Comparison of ENCODE assay signal across 29 cellular contexts in the genomic region with DNA sequence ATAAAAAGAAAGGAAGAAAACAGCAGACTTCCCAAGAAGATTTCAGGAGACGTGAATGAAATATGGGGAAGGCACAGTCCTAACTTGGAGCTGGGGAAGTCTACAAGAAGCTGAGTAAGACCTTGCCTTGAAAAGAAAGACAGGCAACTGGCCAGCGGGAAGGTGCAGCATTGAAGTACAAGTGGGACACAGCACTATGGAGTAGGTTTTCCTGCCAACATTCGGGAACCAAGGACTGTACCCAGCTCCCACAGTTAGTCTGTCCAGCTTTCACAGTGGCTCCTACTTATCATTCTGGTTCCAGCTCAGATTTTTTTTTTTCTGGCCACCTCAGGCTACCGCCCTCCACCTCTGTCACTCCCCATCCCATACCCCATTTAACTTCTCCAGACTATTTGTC.
"Had no signal": no experiment of that assay in that cellular context is flagged by ENCODE, and none has a peak within 500 bp of the region (broad histone marks: within the 10 kb centered on the region; RNA-seq: fewer than 3 reads in every experiment).

No MANE protein-coding gene starts in this region.

- H3K27me3 ChIP-seq: ascending aorta, body of pancreas, SJSA1 had no signal

- H3K27ac ChIP-seq: ascending aorta, body of pancreas, SJSA1 had no signal

- H3K9me3 ChIP-seq: ascending aorta, body of pancreas, SJSA1 had no signal

- H3K4me3 ChIP-seq: ascending aorta, body of pancreas, SJSA1 had no signal

- H3K4me1 ChIP-seq: ascending aorta, body of pancreas, SJSA1 had no signal

- ATAC-seq: body of pancreas, SK-N-SH treated with all-trans-retinoic acid at 6 μM for 48 hours had no signal

- H3K27me3 Mint-ChIP-seq: activated B cell treated with CpG ODN at 0.5 μM for 24 hours; activated CD4-positive, alpha-beta memory T cell treated with anti-CD3 and anti-CD28 coated beads for 36 hours; activated CD4-positive, alpha-beta T cell treated with anti-CD3 and anti-CD28 coated beads, Interleukin-2, amount 10 ng/mL, durations not matched to agents 24 days and 14 days; activated naive CD4-positive, alpha-beta T cell treated with anti-CD3 and anti-CD28 coated beads, Interleukin-2, amount 10 ng/mL, durations not matched to agents 7 days and 5 days; activated naive CD8-positive, alpha-beta T cell treated with anti-CD3 and anti-CD28 coated beads, Interleukin-2, amount 10 ng/mL, durations not matched to agents 7 days and 5 days; IgD-negative memory B cell had no signal

- DNase-seq: activated B cell treated with CpG ODN at 0.5 μM for 24 hours; activated CD4-positive, alpha-beta memory T cell treated with anti-CD3 and anti-CD28 coated beads for 36 hours; activated CD4-positive, alpha-beta T cell treated with anti-CD3 and anti-CD28 coated beads for 1 hour; activated CD4-positive, alpha-beta T cell treated with anti-CD3 and anti-CD28 coated beads, Interleukin-2, amount 10 ng/mL, durations not matched to agents 24 days and 14 days; activated CD8-positive, alpha-beta memory T cell treated with anti-CD3 and anti-CD28 coated beads for 24 hours; activated gamma-delta T cell treated with Interleukin-2 at 50 U/mL for 16 hours; activated naive CD4-positive, alpha-beta T cell treated with anti-CD3 and anti-CD28 coated beads, Interleukin-2, amount 10 ng/mL, durations not matched to agents 7 days and 5 days; activated naive CD8-positive, alpha-beta T cell treated with anti-CD3 and anti-CD28 coated beads, Interleukin-2, amount 10 ng/mL, durations not matched to agents 7 days and 5 days; activated T-cell treated with anti-CD3 and anti-CD28 coated beads, Interleukin-2, amount 50 U/mL, for 48 hours; amniotic stem cell; body of pancreas; KG1; MV-4-11; NCI-H1092 treated with DMSO at 0.1 percent for 48 hours; NCI-H1436; NCI-H1694 treated with DMSO at 0.1 percent for 48 hours; NCI-H2029 treated with DMSO at 0.1 percent for 48 hours; NCI-H345; NCI-H510A; NCI-H526 treated with DMSO at 0.1 percent for 48 hours; NCI-H82; RPMI8226; SHP77; SW 1271 had no signal

- H3K27ac Mint-ChIP-seq: activated B cell treated with CpG ODN at 0.5 μM for 24 hours; activated CD4-positive, alpha-beta memory T cell treated with anti-CD3 and anti-CD28 coated beads for 36 hours; activated CD4-positive, alpha-beta T cell treated with anti-CD3 and anti-CD28 coated beads, Interleukin-2, amount 10 ng/mL, durations not matched to agents 24 days and 14 days; activated naive CD4-positive, alpha-beta T cell treated with anti-CD3 and anti-CD28 coated beads, Interleukin-2, amount 10 ng/mL, durations not matched to agents 7 days and 5 days; activated naive CD8-positive, alpha-beta T cell treated with anti-CD3 and anti-CD28 coated beads, Interleukin-2, amount 10 ng/mL, durations not matched to agents 7 days and 5 days; activated T-helper 2 cell treated with anti-CD3 and anti-CD28 coated beads, Interferon-gamma antibody, Interleukin-2, Interleukin-4, amounts not matched to agents 10 μg/mL and 5 μg/mL and 100 μg/mL, durations not matched to agents 14 hours and 24 hours and 36 hours had no signal

- H3K4me3 Mint-ChIP-seq: activated B cell treated with CpG ODN at 0.5 μM for 24 hours; activated CD4-positive, alpha-beta memory T cell treated with anti-CD3 and anti-CD28 coated beads for 36 hours; activated CD4-positive, alpha-beta T cell treated with anti-CD3 and anti-CD28 coated beads, Interleukin-2, amount 10 ng/mL, durations not matched to agents 24 days and 14 days; activated naive CD4-positive, alpha-beta T cell treated with anti-CD3 and anti-CD28 coated beads, Interleukin-2, amount 10 ng/mL, durations not matched to agents 7 days and 5 days; activated naive CD8-positive, alpha-beta T cell treated with anti-CD3 and anti-CD28 coated beads, Interleukin-2, amount 10 ng/mL, durations not matched to agents 7 days and 5 days had no signal
